In the genomic region with DNA sequence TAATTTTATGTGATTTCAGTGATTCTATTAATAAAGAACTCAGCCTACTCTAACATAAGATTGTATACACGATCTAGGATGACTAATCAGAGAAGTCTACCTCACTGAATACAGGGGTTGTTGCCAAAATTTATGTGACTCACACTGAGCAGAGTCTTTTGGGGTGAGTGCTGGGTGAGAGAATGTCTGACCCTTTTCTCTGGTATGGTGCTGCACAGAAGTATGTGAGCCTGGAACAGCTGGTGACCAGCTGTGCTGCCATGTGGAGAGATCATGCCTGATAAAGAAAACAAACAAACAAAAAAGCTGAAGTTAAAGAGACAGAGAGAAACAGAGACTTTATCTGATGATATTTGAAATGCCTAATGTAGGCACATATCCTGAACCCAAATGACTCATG, we compare ENCODE assay signal across 12 cellular contexts.
DNase-seq lines count a peak whose midpoint lies in the region; ATAC-seq and TF ChIP-seq lines count a peak whose summit lies in the region.
"Had no signal": no experiment of that assay in that cellular context is flagged by ENCODE, and none has a peak within 500 bp of the region (broad histone marks: within the 10 kb centered on the region; RNA-seq: fewer than 3 reads in every experiment).

No MANE protein-coding gene starts in this region.

- no peak overlapping the region for H3K4me3 ChIP-seq in HFF-Myc (replicated peaks; ENCODE audit: low read depth, low read length)
- H3K4me3 ChIP-seq: right lobe of liver had no signal

- no peak for TF ChIP-seq CTCF in HFF-Myc (IDR thresholded peaks at IDR 0.05; ENCODE audit: low read depth, low read length, missing control alignments)

- DNase-seq in A172 (ENCODE audit: low spot score): peak; percentile 72
- DNase-seq in HFF-Myc (ENCODE audit: extremely low read depth, low read depth): peak; percentile 94
- peak; percentile 89 for DNase-seq in astrocyte of the hippocampus (ENCODE audit: low read depth, low spot score)
- DNase-seq in iris pigment epithelial cell (ENCODE audit: low read depth): peak; percentile 95
- no peak for DNase-seq in globus pallidus (ENCODE audit: low spot score)
- DNase-seq in activated gamma-delta T cell (lab: John Stamatoyannopoulos, UW): no peak
- DNase-seq in ureter (ENCODE audit: low spot score): no peak
- DNase-seq: BE2C, MV-4-11, right lobe of liver had no signal

- ATAC-seq in GM18520 (IDR thresholded peaks at IDR 0.05; ENCODE audit: unreplicated experiment): no peak
- ATAC-seq: activated CD4-positive, CD25-positive, alpha-beta regulatory T cell treated with anti-CD3 and anti-CD28 coated beads, Interleukin-2, amount 50 U/mL, for 24 hours had no signal

Comparison
In these comparisons a context has a peak if more than half of its experiments do, and no peak if none do; other contexts are left out.
1. DNase-seq: peak in A172 (single experiment), HFF-Myc (single experiment), astrocyte of the hippocampus (single experiment) and iris pigment epithelial cell (single experiment); none in globus pallidus (single experiment), activated gamma-delta T cell (single experiment) and ureter (single experiment).